Comparison of ENCODE assay signal across 8 cellular contexts in genomic region chr4:105708376-105709080, GRCh38. TPM values are rescaled to one million over a fixed set of nuclear protein-coding genes. Genes with fewer than 3 reads are reported as not detected.
DNase-seq lines count a peak whose midpoint lies in the region; ATAC-seq and TF ChIP-seq lines count a peak whose summit lies in the region.

Gene GSTCD (plus strand): TSS chr4:105708784. CDS start chr4:105717614, 8,830 bp downstream.
Gene INTS12 (minus strand): TSS chr4:105708689. CDS start chr4:105700005, 8,684 bp downstream.

- intact Hi-C loops in left colon (cut with DNase I, micrococcal nuclease) = no loop called here

- peak; percentile 86 for ATAC-seq in GM19324 (IDR thresholded peaks at IDR 0.05; ENCODE audit: low FRiP score, unreplicated experiment)
- peak; percentile 61 for ATAC-seq in HG03469 (IDR thresholded peaks at IDR 0.05; ENCODE audit: unreplicated experiment)
- ATAC-seq in left colon = peak; percentile 98

- POLR2A ChIA-PET in BJ (lab: Charles Lee) = no interaction called here
- POLR2A ChIA-PET in activated CD4-positive, alpha-beta T cell treated with anti-CD3 and anti-CD28 coated beads, Interleukin-2, amount 10 ng/mL, durations not matched to agents 7 days and 5 days (lab: Charles Lee) = no interaction called here

- no peaks in the 10 kb centered on the region for H3K27me3 ChIP-seq in BJ (ENCODE audit: control insufficient read depth, insufficient read depth, low read length)

- H3K9me3 Mint-ChIP-seq in activated CD4-positive, alpha-beta T cell treated with anti-CD3 and anti-CD28 coated beads, Interleukin-2, amount 10 ng/mL, durations not matched to agents 7 days and 5 days = no peaks in the 10 kb centered on the region

- H3K4me1 Mint-ChIP-seq in activated CD4-positive, alpha-beta T cell treated with anti-CD3 and anti-CD28 coated beads, Interleukin-2, amount 10 ng/mL, durations not matched to agents 7 days and 5 days = peaks cover 29% of the 10 kb centered on the region

- peak within 1 kb of the TSS; percentile 92 for H3K4me3 Mint-ChIP-seq in activated CD4-positive, alpha-beta T cell treated with anti-CD3 and anti-CD28 coated beads, Interleukin-2, amount 10 ng/mL, durations not matched to agents 7 days and 5 days

- no peak for TF ChIP-seq CTCF in BJ (IDR thresholded peaks at IDR 0.05; ENCODE audit: insufficient read depth, low read depth, low read length)

- H3K36me3 Mint-ChIP-seq in activated CD4-positive, alpha-beta T cell treated with anti-CD3 and anti-CD28 coated beads, Interleukin-2, amount 10 ng/mL, durations not matched to agents 7 days and 5 days (ENCODE audit: low read depth) = peaks cover 7% of the 10 kb centered on the region

- peak within 1 kb of the TSS; percentile 93 for H3K27ac Mint-ChIP-seq in activated CD4-positive, alpha-beta T cell treated with anti-CD3 and anti-CD28 coated beads, Interleukin-2, amount 10 ng/mL, durations not matched to agents 7 days and 5 days

- peak within 1 kb of the TSS; percentile 91 for H3K4me3 ChIP-seq in BJ (ENCODE audit: low read depth, low read length)

- H3K27me3 Mint-ChIP-seq in activated CD4-positive, alpha-beta T cell treated with anti-CD3 and anti-CD28 coated beads, Interleukin-2, amount 10 ng/mL, durations not matched to agents 7 days and 5 days = no peaks in the 10 kb centered on the region

- peak; percentile 44 for DNase-seq in BJ (ENCODE audit: low read depth)
- DNase-seq in NCI-H526 treated with DMSO at 0.1 percent for 48 hours (lab: John Stamatoyannopoulos, UW) = peak; percentile 81
- DNase-seq in activated CD4-positive, alpha-beta T cell treated with anti-CD3 and anti-CD28 coated beads, Interleukin-2, amount 10 ng/mL, durations not matched to agents 7 days and 5 days = peak; percentile 91
- peak; percentile 16 for DNase-seq in cortex of kidney (lab: John Stamatoyannopoulos, UW)
- DNase-seq in left colon = peak; percentile 91 to 93
- peak; percentile 91 for DNase-seq in stimulated activated CD4-positive, alpha-beta T cell treated with anti-CD3 and anti-CD28 coated beads, Interleukin-1b, Interleukin-23, amount 100 ng/mL, for 48 hours

- H3K36me3 ChIP-seq in BJ (ENCODE audit: control insufficient read depth, insufficient read depth, low read length) = no peaks in the 10 kb centered on the region

- CTCF ChIA-PET in BJ (lab: Yijun Ruan, JAX) = no interaction called here
- CTCF ChIA-PET in activated CD4-positive, alpha-beta T cell treated with anti-CD3 and anti-CD28 coated beads, Interleukin-2, amount 10 ng/mL, durations not matched to agents 7 days and 5 days (lab: Charles Lee) = interaction anchor here (1.1 kb wide), 1 partner anchor 9 kb away, joined by 4 read pairs; no protein-coding TSS in a partner anchor

RNA-seq across cellular contexts. Expression of gene GSTCD, which starts in this region (rescaled TPM):
- polyA plus RNA-seq in BJ (2011; rRNA removed) = 4.6 and 8.3 TPM in 2 replicates
- polyA minus RNA-seq in BJ (2011; rRNA and poly(A)+ RNA removed) = 4.8 and 5.8 TPM in 2 replicates
- 10 to 100 TPM; 11.6 to 12.4 TPM for total RNA-seq in activated CD4-positive, alpha-beta T cell treated with anti-CD3 and anti-CD28 coated beads, Interleukin-2, amount 10 ng/mL, durations not matched to agents 7 days and 5 days
- total RNA-seq in left colon = 1 to 10 TPM; 6.4 to 7.8 TPM

RNA-seq across cellular contexts. Expression of gene INTS12, which starts in this region (rescaled TPM):
- 20.0 and 32.6 TPM in 2 replicates for polyA plus RNA-seq in BJ (2011; rRNA removed)
- 12.1 and 13.6 TPM in 2 replicates for polyA minus RNA-seq in BJ (2011; rRNA and poly(A)+ RNA removed)
- 10 to 100 TPM; 16.0 to 18.9 TPM for total RNA-seq in activated CD4-positive, alpha-beta T cell treated with anti-CD3 and anti-CD28 coated beads, Interleukin-2, amount 10 ng/mL, durations not matched to agents 7 days and 5 days
- total RNA-seq in left colon = 10 to 100 TPM; 13.2 to 15.2 TPM

Comparison
In these comparisons a context has a peak if more than half of its experiments do, and no peak if none do; other contexts are left out.
1. Peak in every context shown above with its lines: DNase-seq, ATAC-seq and H3K4me3 ChIP-seq.
2. DNase-seq: peak in every context shown above with its lines; median percentile 92 in left colon; 91 in activated CD4-positive, alpha-beta T cell treated with anti-CD3 and anti-CD28 coated beads, Interleukin-2, amount 10 ng/mL, durations not matched to agents 7 days and 5 days; 91 in stimulated activated CD4-positive, alpha-beta T cell treated with anti-CD3 and anti-CD28 coated beads, Interleukin-1b, Interleukin-23, amount 100 ng/mL, for 48 hours; 81 in NCI-H526 treated with DMSO at 0.1 percent for 48 hours; 44 in BJ; 16 in cortex of kidney.